Comparison of ENCODE assay signal across 7 cellular contexts in the genomic region with DNA sequence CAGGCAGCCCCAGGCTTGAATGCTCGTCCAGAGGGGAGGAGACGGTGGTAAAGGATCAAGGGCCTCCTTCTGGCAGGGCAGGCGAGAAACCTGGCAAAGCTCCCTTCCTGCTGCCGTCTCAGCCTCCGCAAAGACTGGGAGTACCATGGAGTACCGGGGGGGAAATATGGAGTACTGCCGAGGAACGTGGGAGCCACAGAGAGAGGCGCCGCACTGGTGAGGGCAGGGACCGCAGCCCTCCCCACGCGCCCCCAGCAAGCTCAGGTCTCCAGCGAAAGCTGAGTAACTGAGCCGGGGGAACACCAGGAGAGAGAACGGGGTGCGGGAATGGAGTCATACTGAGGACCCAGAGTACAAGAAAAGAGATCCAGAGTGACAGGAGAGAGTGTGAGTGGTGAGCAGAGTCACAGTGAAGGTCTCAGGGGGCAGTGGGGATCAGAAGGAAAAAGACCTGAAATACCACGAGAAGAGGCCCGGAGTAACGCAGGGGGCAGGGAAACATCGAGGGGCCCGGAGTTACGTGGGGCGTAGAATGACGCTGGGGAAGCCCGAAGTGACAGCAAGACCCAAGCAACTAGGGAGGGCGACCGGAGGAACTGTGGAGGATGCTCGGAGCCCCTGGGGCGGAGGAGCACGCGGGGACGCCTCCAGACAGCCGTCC. TPM values are rescaled to one million over a fixed set of nuclear protein-coding genes. Genes with fewer than 3 reads are reported as not detected.
DNase-seq lines count a peak whose midpoint lies in the region; ATAC-seq, FAIRE-seq and TF ChIP-seq lines count a peak whose summit lies in the region.

No MANE protein-coding gene starts in this region.

- no peaks in the 10 kb centered on the region for H3K9me3 Mint-ChIP-seq in activated T-cell treated with anti-CD3 and anti-CD28 coated beads, Interleukin-2, amount 50 U/mL, for 24 hours

- peak overlapping the region; percentile 91 for H3K27ac ChIP-seq in urinary bladder (ENCODE audit: low read depth)

- DNase-seq in GM12892 (ENCODE audit: insufficient read length) (peak; percentile 75), NCI-H2171 (lab: John Stamatoyannopoulos, UW) (peak; percentile 16), fibroblast of peridontal ligament (ENCODE audit: extremely low read depth) (peak; percentile 67)
- peak; percentile 77 for DNase-seq in activated T-cell treated with anti-CD3 and anti-CD28 coated beads, Interleukin-2, amount 50 U/mL, for 24 hours

- peak overlapping the region; percentile 71 for H2AFZ ChIP-seq in neuron (ENCODE audit: low read depth, low read length)

- under 1% methylated on average over 34 of the region's 34 CpGs for WGBS in urinary bladder

- peak overlapping the region; percentile 53 for H3K4me3 ChIP-seq in neuron (ENCODE audit: low read length)
- H3K4me3 ChIP-seq in urinary bladder (ENCODE audit: low read depth, low read length) = peak overlapping the region; percentile 69

- no peaks in the 10 kb centered on the region for H3K27me3 ChIP-seq in neuron (ENCODE audit: insufficient read depth, low read length)

- peak; percentile 79 for FAIRE-seq in GM12892 (lab: Jason Lieb, UNC)

- no peak for TF ChIP-seq POLR2A in GM12892 (IDR thresholded peaks at IDR 0.05; ENCODE audit: low read depth, low read length)

- H3K27ac Mint-ChIP-seq in activated T-cell treated with anti-CD3 and anti-CD28 coated beads, Interleukin-2, amount 50 U/mL, for 24 hours = peak overlapping the region; percentile 99

- H3K9me3 ChIP-seq in neuron (ENCODE audit: low read length) = no peaks in the 10 kb centered on the region

- no peaks in the 10 kb centered on the region for H3K27me3 Mint-ChIP-seq in activated T-cell treated with anti-CD3 and anti-CD28 coated beads, Interleukin-2, amount 50 U/mL, for 24 hours

- peaks cover 72% of the 10 kb centered on the region for H3K4me1 Mint-ChIP-seq in activated T-cell treated with anti-CD3 and anti-CD28 coated beads, Interleukin-2, amount 50 U/mL, for 24 hours (ENCODE audit: low read depth)

- peak overlapping the region; percentile 99 for H3K4me3 Mint-ChIP-seq in activated T-cell treated with anti-CD3 and anti-CD28 coated beads, Interleukin-2, amount 50 U/mL, for 24 hours

- peaks cover 76% of the 10 kb centered on the region for H3K36me3 Mint-ChIP-seq in activated T-cell treated with anti-CD3 and anti-CD28 coated beads, Interleukin-2, amount 50 U/mL, for 24 hours (ENCODE audit: low read depth)

- H3K36me3 ChIP-seq in neuron (ENCODE audit: insufficient read depth, low read length) (peaks cover 8% of the 10 kb centered on the region), urinary bladder (ENCODE audit: insufficient read depth) (no peaks in the 10 kb centered on the region)

- peak; percentile 10 for ATAC-seq in HG02571 (IDR thresholded peaks at IDR 0.05; ENCODE audit: unreplicated experiment)

- peaks cover 19% of the 10 kb centered on the region for H3K4me1 ChIP-seq in neuron (ENCODE audit: insufficient read depth, low read length)
- H3K4me1 ChIP-seq in urinary bladder (ENCODE audit: insufficient read depth) = no peaks in the 10 kb centered on the region

RNA-seq across cellular contexts. Expression of a gene that starts 0.7 kb away (rescaled TPM):
- 30.5 TPM for polyA plus RNA-seq in GM12892 (2012; ENCODE audit: missing spikeins)
- 12.9 TPM for total RNA-seq in urinary bladder
- polyA plus RNA-seq in urinary bladder = 47.7 TPM

RNA-seq across cellular contexts. Expression of a gene that starts 1.2 kb away (rescaled TPM):
- polyA plus RNA-seq in GM12892 (2012; ENCODE audit: missing spikeins) = 2.0 TPM
- total RNA-seq in urinary bladder = 1.3 TPM
- 18.9 TPM for polyA plus RNA-seq in urinary bladder

RNA-seq across cellular contexts. Expression of a gene that starts 10.0 kb away (rescaled TPM):
- polyA plus RNA-seq in GM12892 (2012; ENCODE audit: missing spikeins) = 13.6 TPM
- 9.7 TPM for total RNA-seq in urinary bladder
- 37.7 TPM for polyA plus RNA-seq in urinary bladder

RNA-seq across cellular contexts. Expression of a gene that starts 10.2 kb away (rescaled TPM):
- polyA plus RNA-seq in GM12892 (2012; ENCODE audit: missing spikeins) = 111 TPM
- total RNA-seq in urinary bladder = 75.2 TPM
- 52.8 TPM for polyA plus RNA-seq in urinary bladder

RNA-seq across cellular contexts. Expression of a gene that starts 20.5 kb away (rescaled TPM):
- 13.1 TPM for polyA plus RNA-seq in GM12892 (2012; ENCODE audit: missing spikeins)
- total RNA-seq in urinary bladder = 5.1 TPM
- polyA plus RNA-seq in urinary bladder = 14.3 TPM

Comparison
In these comparisons a context has a peak if more than half of its experiments do, and no peak if none do; other contexts are left out.
1. Peak in every context shown above with its lines: DNase-seq, ATAC-seq, H3K4me3 ChIP-seq and H3K27ac ChIP-seq.
2. DNase-seq: peak in every context shown above with its lines; median percentile 77 in activated T-cell treated with anti-CD3 and anti-CD28 coated beads, Interleukin-2, amount 50 U/mL, for 24 hours; 75 in GM12892; 67 in fibroblast of peridontal ligament; 16 in NCI-H2171.